ENCODE assay signal across 8 cellular contexts in the genomic region with DNA sequence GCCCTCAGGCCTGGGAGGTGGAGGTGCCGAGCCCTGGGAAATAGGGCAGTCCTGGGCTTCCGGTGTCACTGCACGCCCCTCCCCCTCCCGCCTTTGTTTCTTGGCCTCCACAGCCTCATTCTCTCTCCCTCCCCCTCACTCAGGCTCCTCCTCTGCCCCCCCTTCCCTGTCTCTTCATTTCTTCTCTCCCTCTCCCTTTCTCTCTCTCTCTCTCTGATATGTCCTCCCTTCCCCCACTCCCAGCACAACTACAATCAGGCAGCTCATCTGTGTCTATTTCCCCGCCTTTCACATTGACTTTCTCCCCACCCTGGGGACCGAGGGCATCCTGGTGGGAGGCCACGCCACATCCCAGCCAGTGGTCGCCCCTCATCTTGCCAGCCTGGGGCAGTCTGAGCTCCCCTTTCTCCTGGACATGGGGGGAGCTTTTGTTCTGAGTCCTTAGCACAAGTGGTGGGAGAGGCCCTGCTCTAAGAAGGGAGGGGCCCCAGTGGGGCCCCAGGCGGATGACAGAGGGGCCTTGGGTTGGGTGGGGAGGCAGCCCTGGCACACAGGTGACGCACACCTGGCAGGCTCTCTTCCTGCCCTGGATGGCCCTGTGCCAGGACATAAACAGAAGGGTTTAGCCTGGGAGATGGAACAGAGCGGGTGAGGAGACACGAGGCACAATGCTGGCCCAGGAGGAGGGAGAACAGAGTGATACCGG. TPM values are rescaled to one million over a fixed set of nuclear protein-coding genes. Genes with fewer than 3 reads are reported as not detected.
A peak's percentile ranks its signal among the peaks of the same experiment; 100 is the strongest.
DNase-seq lines count a peak whose midpoint lies in the region; TF ChIP-seq lines count a peak whose summit lies in the region.

No MANE protein-coding gene starts in this region.

- CTCF ChIA-PET in activated CD4-positive, alpha-beta T cell treated with anti-CD3 and anti-CD28 coated beads, Interleukin-2, amount 10 ng/mL, durations not matched to agents 7 days and 5 days (lab: Charles Lee) = interaction anchor here (0.5 to 1.4 kb wide), 5 partner anchors 9 to 302 kb away, joined by 3 to 4 read pairs (median 3); no protein-coding TSS in a partner anchor

- H3K4me2 ChIP-seq in parathyroid adenoma (ENCODE audit: low read length) = no peak overlapping the region

- H3K4me3 ChIP-seq in esophagus squamous epithelium = no peak overlapping the region
- no peak overlapping the region for H3K4me3 ChIP-seq in parathyroid adenoma (ENCODE audit: low read depth, low read length)

- no peaks in the 10 kb centered on the region for H3K9me3 Mint-ChIP-seq in activated CD4-positive, alpha-beta T cell treated with anti-CD3 and anti-CD28 coated beads, Interleukin-2, amount 10 ng/mL, durations not matched to agents 7 days and 5 days

- no peak for TF ChIP-seq POLR2A in esophagus squamous epithelium (IDR thresholded peaks at IDR 0.05)

- no peaks in the 10 kb centered on the region for H3K9me3 ChIP-seq in esophagus squamous epithelium
- no peaks in the 10 kb centered on the region for H3K9me3 ChIP-seq in parathyroid adenoma (ENCODE audit: control insufficient read depth, low read length)

- intact Hi-C loops in esophagus squamous epithelium (cut with DNase I) = no loop called here

- TF ChIP-seq CTCF in C4-2B (conservative IDR thresholded peaks at IDR 0.05) (no peak), esophagus squamous epithelium (IDR thresholded peaks at IDR 0.05) (no peak), parathyroid adenoma (IDR thresholded peaks at IDR 0.05) (no peak)

- peaks cover 0 to 2% (median 1%) of the 10 kb centered on the region in 3 donors for H3K36me3 ChIP-seq in esophagus squamous epithelium
- no peaks in the 10 kb centered on the region for H3K36me3 ChIP-seq in parathyroid adenoma (ENCODE audit: control insufficient read depth, insufficient read depth, low read length)

- H3K27ac Mint-ChIP-seq in activated CD4-positive, alpha-beta T cell treated with anti-CD3 and anti-CD28 coated beads, Interleukin-2, amount 10 ng/mL, durations not matched to agents 7 days and 5 days = peak overlapping the region; percentile 85

- POLR2A ChIA-PET in activated CD4-positive, alpha-beta T cell treated with anti-CD3 and anti-CD28 coated beads, Interleukin-2, amount 10 ng/mL, durations not matched to agents 7 days and 5 days (lab: Charles Lee) = no interaction called here

- H3K27me3 ChIP-seq in esophagus squamous epithelium (no peaks in the 10 kb centered on the region), parathyroid adenoma (ENCODE audit: control insufficient read depth, insufficient read depth, low read length) (no peaks in the 10 kb centered on the region)

- no peak overlapping the region for H2AFZ ChIP-seq in parathyroid adenoma

- no peak overlapping the region for H3K4me3 Mint-ChIP-seq in activated CD4-positive, alpha-beta T cell treated with anti-CD3 and anti-CD28 coated beads, Interleukin-2, amount 10 ng/mL, durations not matched to agents 7 days and 5 days

- H3K27ac ChIP-seq in C4-2B (peak overlapping the region; percentile 34), esophagus squamous epithelium (peak overlapping the region; percentile 77 to 85 (median 82)), parathyroid adenoma (peak overlapping the region; percentile 42)

- H3K36me3 Mint-ChIP-seq in activated CD4-positive, alpha-beta T cell treated with anti-CD3 and anti-CD28 coated beads, Interleukin-2, amount 10 ng/mL, durations not matched to agents 7 days and 5 days (ENCODE audit: low read depth) = peaks cover 3% of the 10 kb centered on the region

- DNase-seq in NCI-H2029 (lab: John Stamatoyannopoulos, UW) = peak; percentile 90
- peak; percentile 44 for DNase-seq in activated CD4-positive, alpha-beta T cell treated with anti-CD3 and anti-CD28 coated beads, Interleukin-2, amount 10 ng/mL, durations not matched to agents 7 days and 5 days
- no peak for DNase-seq in esophagus squamous epithelium (lab: John Stamatoyannopoulos, UW)
- DNase-seq in inferior parietal cortex (ENCODE audit: extremely low spot score) = no peak
- no peak for DNase-seq in COLO829 (ENCODE audit: low spot score)
- no peak for DNase-seq in NK-92 (lab: John Stamatoyannopoulos, UW; ENCODE audit: unreplicated experiment)

- no peak overlapping the region for H3K9ac ChIP-seq in parathyroid adenoma

- 33 to 41% methylated on average over 9 to 10 of the region's 13 CpGs for WGBS in esophagus squamous epithelium, 2 donors

- H3K4me1 Mint-ChIP-seq in activated CD4-positive, alpha-beta T cell treated with anti-CD3 and anti-CD28 coated beads, Interleukin-2, amount 10 ng/mL, durations not matched to agents 7 days and 5 days = peaks cover 53% of the 10 kb centered on the region

- H3K79me2 ChIP-seq in parathyroid adenoma = no peaks in the 10 kb centered on the region

- H3K4me1 ChIP-seq in esophagus squamous epithelium (peaks cover 45 to 91% (median 52%) of the 10 kb centered on the region in 3 donors), parathyroid adenoma (peaks cover 2% of the 10 kb centered on the region)

- H3K27me3 Mint-ChIP-seq in activated CD4-positive, alpha-beta T cell treated with anti-CD3 and anti-CD28 coated beads, Interleukin-2, amount 10 ng/mL, durations not matched to agents 7 days and 5 days = no peaks in the 10 kb centered on the region

RNA-seq across cellular contexts. Expression of gene IDH2, which starts 40.1 kb away (rescaled TPM):
- 100 to 1,000 TPM; 332 to 349 TPM for total RNA-seq in activated CD4-positive, alpha-beta T cell treated with anti-CD3 and anti-CD28 coated beads, Interleukin-2, amount 10 ng/mL, durations not matched to agents 7 days and 5 days
- total RNA-seq in esophagus squamous epithelium = 100 to 1,000 TPM in 2 of 4 donors, 10 to 100 TPM in 2; 60.7 to 155 (median 103) TPM

Comparison
In these comparisons a context has a peak if more than half of its experiments do, and no peak if none do; other contexts are left out.
1. DNase-seq: peak in NCI-H2029 (single experiment) and activated CD4-positive, alpha-beta T cell treated with anti-CD3 and anti-CD28 coated beads, Interleukin-2, amount 10 ng/mL, durations not matched to agents 7 days and 5 days (single experiment); none in esophagus squamous epithelium (single experiment), inferior parietal cortex (single experiment), COLO829 (single experiment) and NK-92 (single experiment).
2. Peak in every context shown above with its lines, with median percentiles within 50 percentile points of each other: H3K27ac ChIP-seq.